In the genomic region with DNA sequence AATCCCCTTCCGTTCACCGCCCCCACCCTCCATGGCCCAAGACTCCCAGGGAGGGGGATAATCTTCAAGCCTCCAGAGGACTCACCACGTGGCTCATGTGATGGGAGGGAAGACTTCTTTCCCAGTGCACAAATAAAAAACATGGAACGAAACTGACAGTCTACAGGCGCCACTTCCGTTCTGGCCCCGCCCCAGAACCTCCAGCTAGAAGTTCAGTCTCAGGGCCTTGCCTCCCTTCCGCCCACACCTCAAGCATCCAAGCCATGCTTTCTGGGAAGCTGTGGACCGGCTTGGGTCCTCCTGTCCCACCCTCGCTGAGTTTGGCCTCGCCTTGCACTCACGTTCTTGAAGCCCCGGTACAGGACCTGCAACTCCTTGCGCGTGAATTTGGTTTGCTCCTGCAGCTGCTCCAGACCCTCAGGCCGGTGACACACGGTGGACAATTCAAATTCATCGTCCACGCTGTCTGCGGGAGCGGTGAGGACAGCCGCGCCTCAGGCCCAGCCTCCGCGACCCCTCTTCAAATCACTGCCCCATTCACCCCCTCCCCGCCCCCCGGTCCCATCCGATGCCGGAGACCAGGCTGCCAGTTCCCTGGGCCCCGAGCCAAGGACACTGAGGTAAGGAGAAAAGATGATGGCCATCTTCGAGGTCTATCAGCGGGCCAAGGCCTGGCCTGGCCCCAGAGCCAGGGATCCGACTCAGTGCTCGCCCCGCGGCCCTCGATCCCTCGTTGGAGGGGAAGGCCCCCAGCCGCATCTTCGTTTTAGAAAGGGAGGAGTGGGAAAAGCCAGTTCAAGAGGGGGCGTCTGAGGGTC, we compare ENCODE assay signal across 13 cellular contexts. TPM values are rescaled to one million over a fixed set of nuclear protein-coding genes. Genes with fewer than 3 reads are reported as not detected.
DNase-seq lines count a peak whose midpoint lies in the region; ATAC-seq, FAIRE-seq and TF ChIP-seq lines count a peak whose summit lies in the region.
"Had no signal": no experiment of that assay in that cellular context is flagged by ENCODE, and none has a peak within 500 bp of the region (broad histone marks: within the 10 kb centered on the region; RNA-seq: fewer than 3 reads in every experiment).

No MANE protein-coding gene starts in this region.

- H3K14ac ChIP-seq in H9 (ENCODE audit: insufficient read depth, low read length): no peak overlapping the region

- H4K8ac ChIP-seq in H9 (replicated peaks; ENCODE audit: insufficient read length, low read depth, low read length): no peak overlapping the region

- H2AFZ ChIP-seq in H9 (ENCODE audit: low read length): no peak overlapping the region
- H2AFZ ChIP-seq in astrocyte (ENCODE audit: low read depth, low read length): no peak overlapping the region

- H2BK120ac ChIP-seq in H9 (ENCODE audit: low read depth, low read length, poor library complexity, severe bottlenecking): no peak overlapping the region

- no peaks in the 10 kb centered on the region for H3K9me3 Mint-ChIP-seq in H9
- H3K9me3 Mint-ChIP-seq in astrocyte (ENCODE audit: unreplicated experiment): no peaks in the 10 kb centered on the region
- H3K9me3 Mint-ChIP-seq in stimulated activated memory B cell treated with anti-CD40 and anti-IgM and Interleukin-4, amounts not matched to agents 10 μg/mL and 1 μg/mL and 100 μg/mL, for 72 hours: no peaks in the 10 kb centered on the region
- H3K9me3 Mint-ChIP-seq: HFFc6 had no signal

- H3K27ac ChIP-seq in H9 (ENCODE audit: insufficient read length, low read depth, low read length) (no peak overlapping the region), astrocyte (ENCODE audit: low read depth, low read length) (no peak overlapping the region)
- H3K27ac ChIP-seq: foreskin keratinocyte had no signal

- no peak for FAIRE-seq in astrocyte (lab: Jason Lieb, UNC)

- H3K9me3 ChIP-seq in H9 (ENCODE audit: control insufficient read depth, low read depth, low read length): no peaks in the 10 kb centered on the region
- H3K9me3 ChIP-seq in astrocyte (ENCODE audit: insufficient read depth, low read depth, low read length): no peaks in the 10 kb centered on the region
- H3K9me3 ChIP-seq: ascending aorta had no signal

- no peak overlapping the region for H2BK12ac ChIP-seq in H9 (ENCODE audit: insufficient read length, low read depth, low read length)

- H3K4me3 Mint-ChIP-seq in H9: peak overlapping the region; percentile 45 to 61
- H3K4me3 Mint-ChIP-seq in astrocyte (ENCODE audit: unreplicated experiment): no peak overlapping the region
- peak overlapping the region; percentile 22 for H3K4me3 Mint-ChIP-seq in stimulated activated memory B cell treated with anti-CD40 and anti-IgM and Interleukin-4, amounts not matched to agents 10 μg/mL and 1 μg/mL and 100 μg/mL, for 72 hours

- no peak overlapping the region for H2BK15ac ChIP-seq in H9 (ENCODE audit: low read depth, low read length)

- H2BK5ac ChIP-seq in H9 (ENCODE audit: insufficient read length, low read length): no peak overlapping the region

- no peak overlapping the region for H3K4me3 ChIP-seq in astrocyte (ENCODE audit: insufficient read depth, low read depth, low read length)
- H3K4me3 ChIP-seq in kidney epithelial cell (ENCODE audit: low read depth, low read length): peak overlapping the region; percentile 18

- no peak overlapping the region for H3K56ac ChIP-seq in H9 (ENCODE audit: insufficient read length, low read depth, low read length)

- H3K23ac ChIP-seq in H9 (ENCODE audit: insufficient read length, low read depth, low read length): no peak overlapping the region

- H3K9ac ChIP-seq in H9 (ENCODE audit: extremely low read depth, insufficient read length, low read length) (no peak overlapping the region), astrocyte (ENCODE audit: low read length) (no peak overlapping the region)

- H3K4me1 Mint-ChIP-seq in H9: peaks cover 18 to 25% of the 10 kb centered on the region in 2 experiments
- H3K4me1 Mint-ChIP-seq in astrocyte (ENCODE audit: low read depth, unreplicated experiment): peaks cover 11% of the 10 kb centered on the region
- H3K4me1 Mint-ChIP-seq in stimulated activated memory B cell treated with anti-CD40 and anti-IgM and Interleukin-4, amounts not matched to agents 10 μg/mL and 1 μg/mL and 100 μg/mL, for 72 hours: peaks cover 36% of the 10 kb centered on the region

- no peaks in the 10 kb centered on the region for H3K79me2 ChIP-seq in H9 (ENCODE audit: insufficient read depth, low read length)
- no peaks in the 10 kb centered on the region for H3K79me2 ChIP-seq in astrocyte (ENCODE audit: insufficient read depth, low read length)

- no CpG with 5 or more reads among the region's 41 CpGs for WGBS in H9 (ENCODE audit: extremely low coverage, insufficient read length, low lambda C conversion rate)

- H3K79me1 ChIP-seq in H9 (ENCODE audit: insufficient read depth, low read depth, low read length, poor library complexity, severe bottlenecking): no peaks in the 10 kb centered on the region

- H2AK5ac ChIP-seq in H9 (ENCODE audit: insufficient read length, low read length): no peak overlapping the region

- H3K4me2 ChIP-seq in H9 (ENCODE audit: insufficient read depth, insufficient read length, low read length) (peak overlapping the region; percentile 35), astrocyte (ENCODE audit: low read length) (peak overlapping the region; percentile 48)

- H3K4ac ChIP-seq in H9 (ENCODE audit: low read depth, low read length): no peak overlapping the region

- H3K27me3 Mint-ChIP-seq in H9 (ENCODE audit: low read depth) (peaks cover 10% of the 10 kb centered on the region), astrocyte (ENCODE audit: low read depth, unreplicated experiment) (no peaks in the 10 kb centered on the region)
- H3K27me3 Mint-ChIP-seq in stimulated activated memory B cell treated with anti-CD40 and anti-IgM and Interleukin-4, amounts not matched to agents 10 μg/mL and 1 μg/mL and 100 μg/mL, for 72 hours: no peaks in the 10 kb centered on the region

- no peak for DNase-seq in H9
- no peak for DNase-seq in astrocyte (ENCODE audit: low read depth)
- no peak for DNase-seq in kidney epithelial cell (ENCODE audit: low read depth)
- DNase-seq in NCI-H146 (lab: John Stamatoyannopoulos, UW): no peak
- DNase-seq in ecto neural progenitor cell (ENCODE audit: low spot score): no peak
- no peak for DNase-seq in activated CD4-positive, alpha-beta T cell treated with anti-CD3 and anti-CD28 coated beads for 48 hours
- DNase-seq: foreskin keratinocyte, HFFc6 had no signal

- no peak overlapping the region for H3T11ph ChIP-seq in H9 (ENCODE audit: low read length)

- H3K18ac ChIP-seq in H9 (ENCODE audit: insufficient read length, low read depth, low read length): no peak overlapping the region

- no peak overlapping the region for H4K91ac ChIP-seq in H9 (ENCODE audit: insufficient read length, low read depth, low read length)

- H3K36me3 Mint-ChIP-seq in H9 (ENCODE audit: insufficient read depth in 1 of 3, low read depth in 3 of 3) (peaks cover 3 to 9% (median 6%) of the 10 kb centered on the region in 3 experiments; a peak in 6 of 7 replicates), astrocyte (ENCODE audit: low read depth, unreplicated experiment) (peaks cover 24% of the 10 kb centered on the region)
- H3K36me3 Mint-ChIP-seq in stimulated activated memory B cell treated with anti-CD40 and anti-IgM and Interleukin-4, amounts not matched to agents 10 μg/mL and 1 μg/mL and 100 μg/mL, for 72 hours: no peaks in the 10 kb centered on the region

- H2BK20ac ChIP-seq in H9 (ENCODE audit: low read depth, low read length, poor library complexity, severe bottlenecking): no peak overlapping the region

- H3K36me3 ChIP-seq in astrocyte (ENCODE audit: insufficient read depth, low read length) (no peaks in the 10 kb centered on the region), kidney epithelial cell (ENCODE audit: control insufficient read depth, insufficient read depth, low read length) (no peaks in the 10 kb centered on the region)

- H4K5ac ChIP-seq in H9 (ENCODE audit: insufficient read length, low read depth, low read length): no peak overlapping the region

- H4K20me1 ChIP-seq in H9 (ENCODE audit: control insufficient read depth, insufficient read depth, insufficient read length) (peaks cover 3% of the 10 kb centered on the region), astrocyte (ENCODE audit: insufficient read depth, low read length) (no peaks in the 10 kb centered on the region)

- peak overlapping the region in 1 of 3 experiments; percentile 70; a peak in 1 of 7 replicates for H3K27ac Mint-ChIP-seq in H9
- H3K27ac Mint-ChIP-seq in astrocyte (ENCODE audit: unreplicated experiment): no peak overlapping the region
- H3K27ac Mint-ChIP-seq in stimulated activated memory B cell treated with anti-CD40 and anti-IgM and Interleukin-4, amounts not matched to agents 10 μg/mL and 1 μg/mL and 100 μg/mL, for 72 hours: no peak overlapping the region

- H3K4me1 ChIP-seq in H9 (ENCODE audit: insufficient read depth, low read length) (peaks cover 6% of the 10 kb centered on the region; the same call in 1 of the 2 replicates), astrocyte (ENCODE audit: insufficient read depth, low read length) (peaks cover 16% of the 10 kb centered on the region)

- H3K27me3 ChIP-seq in H9 (ENCODE audit: insufficient read depth, low read length) (no peaks in the 10 kb centered on the region), astrocyte (ENCODE audit: insufficient read depth, low read length) (no peaks in the 10 kb centered on the region), kidney epithelial cell (ENCODE audit: control insufficient read depth, insufficient read depth, low read length) (no peaks in the 10 kb centered on the region)
- H3K27me3 ChIP-seq: ascending aorta, foreskin keratinocyte had no signal

- no peak for TF ChIP-seq CTCF in H9 (conservative IDR thresholded peaks at IDR 0.05)
- TF ChIP-seq CTCF in astrocyte (IDR thresholded peaks at IDR 0.05; ENCODE audit: insufficient read depth, low read depth, low read length): no peak
- TF ChIP-seq CTCF in kidney epithelial cell (IDR thresholded peaks at IDR 0.05; ENCODE audit: insufficient read depth, low read length, poor library complexity, severe bottlenecking): no peak

- H3K23me2 ChIP-seq in H9 (ENCODE audit: insufficient read length, low read depth, low read length, poor library complexity, severe bottlenecking): peaks cover 19% of the 10 kb centered on the region

- no peak for ATAC-seq in stimulated activated memory B cell treated with anti-CD40 and anti-IgM and Interleukin-4, amounts not matched to agents 10 μg/mL and 1 μg/mL and 100 μg/mL, for 72 hours
- no peak for ATAC-seq in HG03280 (IDR thresholded peaks at IDR 0.05; ENCODE audit: unreplicated experiment)

RNA-seq across cellular contexts. Expression of gene OGA, which starts 10.7 kb away (rescaled TPM):
- total RNA-seq in H9 (2021): 120 and 125 TPM in 2 replicates
- total RNA-seq in astrocyte: 106 and 119 TPM in 2 replicates
- total RNA-seq in kidney epithelial cell: 72.8 and 78.9 TPM in 2 replicates

RNA-seq across cellular contexts. Expression of gene KCNIP2, which starts 14.7 kb away (rescaled TPM):
- total RNA-seq in H9 (2021) (2.6 and 3.0 TPM in 2 replicates), astrocyte (1.9 and 2.5 TPM in 2 replicates), kidney epithelial cell (0.29 and 0.48 TPM in 2 replicates)

RNA-seq across cellular contexts. Expression of gene NPM3, which starts 45.7 kb away (rescaled TPM):
- total RNA-seq in H9 (2021) (133 and 139 TPM in 2 replicates), astrocyte (36.5 and 40.7 TPM in 2 replicates), kidney epithelial cell (98.6 and 115 TPM in 2 replicates)

RNA-seq across cellular contexts. Expression of gene FGF8, which starts 53.0 kb away (rescaled TPM):
- total RNA-seq in H9 (2021) (14.3 and 20.2 TPM in 2 replicates), astrocyte (0.61 TPM in 1 of 2 replicates, not detected in the other), kidney epithelial cell (not detected in 2 replicates)
- total RNA-seq: activated CD8-positive, alpha-beta T cell treated with anti-CD3 and anti-CD28 coated beads, Interleukin-2, amount 10 ng/mL, durations not matched to agents 7 days and 5 days; ascending aorta; Daoy; foreskin keratinocyte; HFFc6 had no signal
